Comparison of ENCODE assay signal across 8 cellular contexts in genomic region chr11:19712281-19713220, GRCh38. TPM values are rescaled to one million over a fixed set of nuclear protein-coding genes. Genes with fewer than 3 reads are reported as not detected.
DNase-seq lines count a peak whose midpoint lies in the region; ATAC-seq and TF ChIP-seq lines count a peak whose summit lies in the region.

Gene NAV2 (plus strand): TSS chr11:19712837. CDS start chr11:19713696, 859 bp downstream.

- peaks cover 54% of the 10 kb centered on the region for H3K4me1 Mint-ChIP-seq in nephron progenitor cell

- ATAC-seq in GM21786 (IDR thresholded peaks at IDR 0.05; ENCODE audit: unreplicated experiment) = peak; percentile 98
- peak; percentile 98 for ATAC-seq in stimulated activated naive CD8-positive, alpha-beta T cell treated with anti-CD3 and anti-CD28 coated beads, Interleukin-15, Interleukin-2, amounts not matched to agents 100 U/mL and 50 U/mL, for 24 hours

- no peaks in the 10 kb centered on the region for H3K9me3 Mint-ChIP-seq in nephron progenitor cell

- peak; percentile 92 for DNase-seq in DMS79 (lab: John Stamatoyannopoulos, UW)
- peak; percentile 17 for DNase-seq in KG1 (lab: John Stamatoyannopoulos, UW)
- peak; percentile 92 for DNase-seq in RPMI7951 (ENCODE audit: low read depth)
- DNase-seq in activated gamma-delta T cell treated with Interleukin-2 at 50 U/mL for 16 hours = peak; percentile 70
- peak; percentile 89 for DNase-seq in fibroblast of villous mesenchyme (ENCODE audit: low read depth)
- peak; percentile 92 for DNase-seq in nephron progenitor cell
- peak; percentile 80 for DNase-seq in stimulated activated naive CD8-positive, alpha-beta T cell treated with anti-CD3 and anti-CD28 coated beads, Interleukin-15, Interleukin-2, amounts not matched to agents 100 U/mL and 50 U/mL, for 24 hours

- peak within 1 kb of the TSS; percentile 69 for H3K4me3 ChIP-seq in fibroblast of villous mesenchyme (ENCODE audit: low read depth, low read length)

- peak; percentile 3 for TF ChIP-seq CTCF in fibroblast of villous mesenchyme (IDR thresholded peaks at IDR 0.05; ENCODE audit: insufficient read depth, low read depth, low read length)
- no peak for TF ChIP-seq CTCF in nephron progenitor cell (IDR thresholded peaks at IDR 0.05)

- no peaks in the 10 kb centered on the region for H3K36me3 Mint-ChIP-seq in nephron progenitor cell (ENCODE audit: low read depth)

- peaks cover 39% of the 10 kb centered on the region for H3K27me3 Mint-ChIP-seq in nephron progenitor cell (ENCODE audit: low read depth, poor library complexity)

- H3K27ac Mint-ChIP-seq in nephron progenitor cell = peak within 1 kb of the TSS; percentile 98

- peak within 1 kb of the TSS; percentile 95 for H3K4me3 Mint-ChIP-seq in nephron progenitor cell

RNA-seq across cellular contexts. Expression of gene NAV2, which starts in this region (rescaled TPM):
- 6.9 and 7.1 TPM in 2 replicates for total RNA-seq in RPMI7951 (2014; rRNA removed; shearing (Covaris generic))
- total RNA-seq in fibroblast of villous mesenchyme = 11.2 and 11.3 TPM in 2 replicates

Comparison
In these comparisons a context has a peak if more than half of its experiments do, and no peak if none do; other contexts are left out.
1. Peak in every context shown above with its lines: DNase-seq, ATAC-seq and H3K4me3 ChIP-seq.
2. DNase-seq: peak in every context shown above with its lines; median percentile 92 in DMS79; 92 in RPMI7951; 92 in nephron progenitor cell; 89 in fibroblast of villous mesenchyme; 80 in stimulated activated naive CD8-positive, alpha-beta T cell treated with anti-CD3 and anti-CD28 coated beads, Interleukin-15, Interleukin-2, amounts not matched to agents 100 U/mL and 50 U/mL, for 24 hours; 70 in activated gamma-delta T cell treated with Interleukin-2 at 50 U/mL for 16 hours; 17 in KG1.